13 cellular contexts compared by ENCODE assay signal in the genomic region with DNA sequence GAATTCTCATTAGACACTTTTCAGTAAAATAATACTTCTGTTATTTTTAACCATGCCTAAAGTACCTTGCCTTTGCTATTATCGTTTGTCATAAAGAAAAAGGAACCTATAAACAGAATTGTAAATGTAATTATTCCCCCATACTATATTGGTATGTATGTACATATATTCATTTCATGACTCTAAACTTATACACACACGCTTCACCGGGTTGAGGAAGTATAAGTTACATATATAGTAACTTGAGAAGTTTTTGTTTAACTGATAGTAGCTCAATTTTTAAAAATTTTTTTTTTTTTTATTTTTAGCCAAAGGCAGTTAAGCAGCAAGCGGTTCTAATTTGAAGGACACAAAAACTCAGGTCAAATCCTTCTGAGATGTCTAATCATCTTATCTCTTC.
A peak's percentile ranks its signal among the peaks of the same experiment; 100 is the strongest.
DNase-seq lines count a peak whose midpoint lies in the region; ATAC-seq and TF ChIP-seq lines count a peak whose summit lies in the region.
"Had no signal": no experiment of that assay in that cellular context is flagged by ENCODE, and none has a peak within 500 bp of the region (broad histone marks: within the 10 kb centered on the region; RNA-seq: fewer than 3 reads in every experiment).

No MANE protein-coding gene starts in this region.

- H4K20me1 ChIP-seq in Karpas-422 (ENCODE audit: insufficient read depth, low read depth, low read length): no peaks in the 10 kb centered on the region
- H4K20me1 ChIP-seq in PC-3 (ENCODE audit: low read length): no peaks in the 10 kb centered on the region

- TF ChIP-seq CTCF in GM13976 (IDR thresholded peaks at IDR 0.05; ENCODE audit: borderline replicate concordance, control extremely low read depth, extremely low read depth, insufficient read depth, missing control alignments) (no peak), endothelial cell (IDR thresholded peaks at IDR 0.05; ENCODE audit: unreplicated experiment) (no peak), PC-3 (conservative IDR thresholded peaks at IDR 0.05; ENCODE audit: low read depth, low read length) (no peak)

- POLR2A ChIA-PET in PC-3 (lab: Charles Lee; ENCODE audit: unreplicated experiment): interaction anchor here (0.7 kb wide), 1 partner anchor 84 kb away, joined by 4 read pairs; no protein-coding TSS in a partner anchor

- H3K4me3 Mint-ChIP-seq in endothelial cell (ENCODE audit: unreplicated experiment): no peak overlapping the region
- H3K4me3 Mint-ChIP-seq in immature natural killer cell: no peak overlapping the region
- H3K4me3 Mint-ChIP-seq: activated naive CD4-positive, alpha-beta T cell treated with anti-CD3 and anti-CD28 coated beads, Interleukin-2, amount 50 U/mL, for 24 hours; T-helper 17 cell had no signal

- CTCF ChIA-PET in PC-3 (lab: Charles Lee): no interaction called here

- H3K9me3 Mint-ChIP-seq in endothelial cell (ENCODE audit: unreplicated experiment) (no peaks in the 10 kb centered on the region), immature natural killer cell (no peaks in the 10 kb centered on the region)
- H3K9me3 Mint-ChIP-seq: activated naive CD4-positive, alpha-beta T cell treated with anti-CD3 and anti-CD28 coated beads, Interleukin-2, amount 50 U/mL, for 24 hours had no signal

- H3K27me3 Mint-ChIP-seq in endothelial cell (ENCODE audit: unreplicated experiment) (no peaks in the 10 kb centered on the region), immature natural killer cell (ENCODE audit: low read depth in 3 of 3) (no peaks in the 10 kb centered on the region)
- H3K27me3 Mint-ChIP-seq: activated naive CD4-positive, alpha-beta T cell treated with anti-CD3 and anti-CD28 coated beads, Interleukin-2, amount 50 U/mL, for 24 hours; T-helper 17 cell had no signal

- H3K36me3 ChIP-seq in Karpas-422 (ENCODE audit: insufficient read depth, low read length) (peaks cover 44% of the 10 kb centered on the region), PC-3 (ENCODE audit: low read depth, low read length) (peaks cover 9% of the 10 kb centered on the region; the same call in 1 of the 2 replicates)

- H3K79me2 ChIP-seq in Karpas-422 (ENCODE audit: low read length) (peaks cover 6% of the 10 kb centered on the region; the same call in 1 of the 2 replicates), PC-3 (ENCODE audit: low read length) (no peaks in the 10 kb centered on the region)

- peak overlapping the region; percentile 74 for H3K27ac ChIP-seq in Karpas-422 (ENCODE audit: low read length)
- no peak overlapping the region for H3K27ac ChIP-seq in PC-3 (ENCODE audit: low read length)

- in situ Hi-C loops in GM13976 (cut with MboI; ENCODE audit: low sequenced_read_pairs, unreplicated experiment): no loop called here

- H3K9me2 ChIP-seq in Karpas-422 (replicated peaks; ENCODE audit: insufficient read depth, low read length): no peaks in the 10 kb centered on the region
- H3K9me2 ChIP-seq in PC-3 (replicated peaks; ENCODE audit: low read length): no peaks in the 10 kb centered on the region

- BruUV-seq in PC-3 (replicated peaks; lab: Mats Ljungman, UMichigan): no TSS peak

- H3K4me1 Mint-ChIP-seq in endothelial cell (ENCODE audit: unreplicated experiment): peaks cover 7% of the 10 kb centered on the region
- H3K4me1 Mint-ChIP-seq in immature natural killer cell: no peaks in the 10 kb centered on the region
- H3K4me1 Mint-ChIP-seq: T-helper 17 cell had no signal

- H2AFZ ChIP-seq in Karpas-422 (ENCODE audit: low read length): no peak overlapping the region
- H2AFZ ChIP-seq in PC-3 (ENCODE audit: low read length): no peak overlapping the region

- H3K4me3 ChIP-seq in Karpas-422 (ENCODE audit: low read length): no peak overlapping the region
- H3K4me3 ChIP-seq in PC-3 (ENCODE audit: low read length): no peak overlapping the region

- ATAC-seq in GM21360 (IDR thresholded peaks at IDR 0.05; ENCODE audit: unreplicated experiment): peak; percentile 90
- peak; percentile 93 for ATAC-seq in HG02884 (IDR thresholded peaks at IDR 0.05; ENCODE audit: unreplicated experiment)
- no peak for ATAC-seq in PC-3
- ATAC-seq: left lobe of liver, T-helper 17 cell had no signal

- H3K9ac ChIP-seq in Karpas-422 (ENCODE audit: low read length): no peak overlapping the region
- H3K9ac ChIP-seq in PC-3 (ENCODE audit: low read length): no peak overlapping the region

- H3K4me1 ChIP-seq in Karpas-422 (ENCODE audit: low read length) (peaks cover 25% of the 10 kb centered on the region), PC-3 (ENCODE audit: insufficient read depth, low read length) (no peaks in the 10 kb centered on the region)

- H3K27me3 ChIP-seq in Karpas-422 (ENCODE audit: low read length): no peaks in the 10 kb centered on the region
- H3K27me3 ChIP-seq in PC-3 (ENCODE audit: low read length): no peaks in the 10 kb centered on the region

- no peak overlapping the region for H3K27ac Mint-ChIP-seq in endothelial cell (ENCODE audit: unreplicated experiment)
- H3K27ac Mint-ChIP-seq in immature natural killer cell: no peak overlapping the region
- H3K27ac Mint-ChIP-seq: activated naive CD4-positive, alpha-beta T cell treated with anti-CD3 and anti-CD28 coated beads, Interleukin-2, amount 50 U/mL, for 24 hours; T-helper 17 cell had no signal

- H3K36me3 Mint-ChIP-seq in endothelial cell (ENCODE audit: low read depth, unreplicated experiment): peaks cover 7% of the 10 kb centered on the region
- peaks cover 30 to 46% (median 38%) of the 10 kb centered on the region in 3 donors for H3K36me3 Mint-ChIP-seq in immature natural killer cell

- H3F3A ChIP-seq in PC-3 (ENCODE audit: low read length, unreplicated experiment): no peaks in the 10 kb centered on the region

- intact Hi-C loops in PC-3 (cut with micrococcal nuclease): no loop called here

- DNase-seq in GM13976 (ENCODE audit: low spot score) (peak; percentile 43), Karpas-422 (peak; percentile 69), endothelial cell (ENCODE audit: low spot score) (no peak), PC-3 (no peak), immature natural killer cell (no peak)
- no peak for DNase-seq in activated effector memory CD4-positive, alpha-beta T cell treated with anti-CD3 and anti-CD28 coated beads, Interleukin-2, amount 50 U/mL, for 16 hours
- DNase-seq: hypothalamus, NCI-H82, T-helper 17 cell had no signal

- H3K4me2 ChIP-seq in Karpas-422 (ENCODE audit: low read depth, low read length, poor library complexity, severe bottlenecking) (peak overlapping the region; percentile 53), PC-3 (ENCODE audit: low read length) (no peak overlapping the region)

- H3K9me3 ChIP-seq in Karpas-422 (ENCODE audit: low read length) (no peaks in the 10 kb centered on the region), PC-3 (ENCODE audit: low read length) (no peaks in the 10 kb centered on the region)

Comparison
In these comparisons a context has a peak if more than half of its experiments do, and no peak if none do; other contexts are left out.
1. DNase-seq: peak in GM13976 (single experiment) and Karpas-422 (single experiment); none in activated effector memory CD4-positive, alpha-beta T cell treated with anti-CD3 and anti-CD28 coated beads, Interleukin-2, amount 50 U/mL, for 16 hours (single experiment), endothelial cell (single experiment), PC-3 (single experiment) and immature natural killer cell (0 of 3).